ENCODE assay signal across 8 cellular contexts in the genomic region with DNA sequence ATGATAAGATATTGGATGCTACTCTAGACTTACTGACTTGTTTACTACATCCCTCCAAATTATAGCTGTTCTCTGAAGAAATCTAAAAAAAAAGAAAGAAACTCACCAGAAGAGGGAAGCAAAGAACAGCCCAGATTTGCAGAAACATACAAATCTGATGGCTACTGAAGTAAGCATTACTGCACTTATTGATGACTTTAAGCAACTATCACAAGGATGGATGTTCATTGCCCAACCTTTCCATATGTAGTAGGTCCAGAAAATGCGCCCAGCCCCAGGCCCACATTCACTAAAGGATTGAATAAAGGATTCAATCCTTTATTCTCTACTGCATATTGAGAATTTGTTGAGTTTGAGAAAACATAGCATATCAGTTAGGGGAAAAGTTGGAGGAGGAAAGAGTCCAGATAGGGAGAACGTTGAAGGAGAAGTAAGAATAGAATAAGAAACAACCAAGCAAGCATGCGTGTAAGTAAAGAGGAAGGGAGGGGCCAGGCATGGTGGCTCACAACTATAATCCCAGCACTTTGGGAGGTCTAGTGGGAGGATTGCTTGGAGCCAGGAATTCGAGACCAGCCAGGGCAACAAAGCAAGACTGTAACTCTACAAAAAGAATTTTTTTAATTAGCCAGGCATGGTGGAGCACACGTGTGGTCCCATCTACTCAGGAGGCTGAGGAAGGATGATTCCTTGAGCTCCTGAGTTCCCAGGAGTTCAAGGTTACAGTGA. TPM values are rescaled to one million over a fixed set of nuclear protein-coding genes. Genes with fewer than 3 reads are reported as not detected.
DNase-seq lines count a peak whose midpoint lies in the region; ATAC-seq and TF ChIP-seq lines count a peak whose summit lies in the region.

No MANE protein-coding gene starts in this region.

- ATAC-seq in GM18907 (IDR thresholded peaks at IDR 0.05; ENCODE audit: unreplicated experiment) (peak; percentile 79), HG03159 (IDR thresholded peaks at IDR 0.05; ENCODE audit: unreplicated experiment) (peak; percentile 60)

- peak; percentile 27 for DNase-seq in COLO829 (ENCODE audit: low spot score)
- peak; percentile 17 to 41 for DNase-seq in SJCRH30
- peak; percentile 38 to 71 for DNase-seq in fibroblast of lung (ENCODE audit: low read depth in 2 of 2)
- peak; percentile 11 for DNase-seq in skeletal muscle cell (ENCODE audit: low read depth)
- no peak for DNase-seq in NCI-H345 treated with DMSO at 0.1 percent for 48 hours (lab: John Stamatoyannopoulos, UW; ENCODE audit: unreplicated experiment)
- DNase-seq in mesenteric fat pad (ENCODE audit: low spot score), result no peak

- no peak overlapping the region for H3K4me3 ChIP-seq in SJCRH30
- no peak overlapping the region for H3K4me3 ChIP-seq in fibroblast of lung (replicated peaks in 1 of 4; ENCODE audit: control extremely low read depth in 1 of 4, insufficient read depth in 1 of 4, low read depth in 3 of 4, low read length in 4 of 4)
- no peak overlapping the region for H3K4me3 ChIP-seq in skeletal muscle cell (ENCODE audit: low read depth, low read length)

- TF ChIP-seq CTCF in fibroblast of lung (conservative IDR thresholded peaks at IDR 0.05 in 1 of 2, IDR thresholded peaks at IDR 0.05 in 1 of 2; ENCODE audit: low read depth in 1 of 2, low read length in 2 of 2), result peak; percentile 48 to 57

- no peak overlapping the region for H3K27ac ChIP-seq in SJCRH30
- H3K27ac ChIP-seq in fibroblast of lung (ENCODE audit: insufficient read depth, low read length), result no peak overlapping the region

- no peaks in the 10 kb centered on the region for H3K27me3 ChIP-seq in SJCRH30
- no peaks in the 10 kb centered on the region for H3K27me3 ChIP-seq in fibroblast of lung (ENCODE audit: control insufficient read depth, insufficient read depth, low read length)

- H3K4me1 ChIP-seq in SJCRH30, result no peaks in the 10 kb centered on the region; the same call in 1 of the 2 replicates
- H3K4me1 ChIP-seq in fibroblast of lung (ENCODE audit: control insufficient read depth, extremely low read depth, insufficient read depth, low read length), result no peaks in the 10 kb centered on the region

- H3K4me2 ChIP-seq in fibroblast of lung (ENCODE audit: extremely low read depth, insufficient read depth, low read length), result no peak overlapping the region

- H3K9me3 ChIP-seq in SJCRH30 (replicated peaks), result no peaks in the 10 kb centered on the region
- H3K9me3 ChIP-seq in fibroblast of lung (ENCODE audit: control insufficient read depth, insufficient read depth, low read depth, low read length), result no peaks in the 10 kb centered on the region

- no peak overlapping the region for H2AFZ ChIP-seq in fibroblast of lung (ENCODE audit: low read length)

- H3K79me2 ChIP-seq in fibroblast of lung (ENCODE audit: control insufficient read depth, insufficient read depth, low read length), result no peaks in the 10 kb centered on the region

- H3K36me3 ChIP-seq in SJCRH30, result no peaks in the 10 kb centered on the region
- no peaks in the 10 kb centered on the region for H3K36me3 ChIP-seq in fibroblast of lung (ENCODE audit: control insufficient read depth, insufficient read depth, low read length)

- H3K9ac ChIP-seq in fibroblast of lung (ENCODE audit: insufficient read depth, low read length), result no peak overlapping the region

- no peaks in the 10 kb centered on the region for H4K20me1 ChIP-seq in fibroblast of lung (ENCODE audit: control insufficient read depth, extremely low read depth, insufficient read depth, low read length)

RNA-seq across cellular contexts. Expression of a gene that starts 33.8 kb away (rescaled TPM):
- 0.85 and 1.0 TPM in 2 replicates for total RNA-seq in SJCRH30 (2014; rRNA removed; shearing (Covaris generic))
- 4.8 and 5.4 TPM in 2 replicates for total RNA-seq in fibroblast of lung
- 2.3 and 2.8 TPM in 2 replicates for polyA plus RNA-seq in fibroblast of lung
- polyA plus RNA-seq in fibroblast of lung (2012), result 1.6 and 2.4 TPM in 2 replicates
- 0.44 and 0.75 TPM in 2 replicates for polyA minus RNA-seq in fibroblast of lung (ENCODE audit: low replicate concordance)
- 5.7 TPM for total RNA-seq in mesenteric fat pad

RNA-seq across cellular contexts. Expression of a gene that starts 48.7 kb away (rescaled TPM):
- 25.1 and 25.2 TPM in 2 replicates for total RNA-seq in SJCRH30 (2014; rRNA removed; shearing (Covaris generic))
- total RNA-seq in fibroblast of lung, result 45.5 and 59.5 TPM in 2 replicates
- polyA plus RNA-seq in fibroblast of lung, result 17.1 and 21.1 TPM in 2 replicates
- polyA plus RNA-seq in fibroblast of lung (2012), result 8.7 and 10.6 TPM in 2 replicates
- polyA minus RNA-seq in fibroblast of lung (ENCODE audit: low replicate concordance), result 4.8 and 5.1 TPM in 2 replicates
- 57.0 TPM for total RNA-seq in mesenteric fat pad

Comparison
In these comparisons a context has a peak if more than half of its experiments do, and no peak if none do; other contexts are left out.
1. DNase-seq: peak in COLO829 (single experiment), SJCRH30 (2 of 2), fibroblast of lung (2 of 2) and skeletal muscle cell (single experiment); none in NCI-H345 treated with DMSO at 0.1 percent for 48 hours (single experiment) and mesenteric fat pad (single experiment).